Comparison of ENCODE assay signal across 19 cellular contexts in genomic region chr2:175854665-175855064, GRCh38.
DNase-seq lines count a peak whose midpoint lies in the region; ATAC-seq, FAIRE-seq and TF ChIP-seq lines count a peak whose summit lies in the region.
"Had no signal": no experiment of that assay in that cellular context is flagged by ENCODE, and none has a peak within 500 bp of the region (broad histone marks: within the 10 kb centered on the region; RNA-seq: fewer than 3 reads in every experiment).

No MANE protein-coding gene starts in this region.

- H3K9me3 ChIP-seq in SK-N-SH (no peaks in the 10 kb centered on the region), hepatocyte (ENCODE audit: low read depth) (no peaks in the 10 kb centered on the region)
- H3K9me3 ChIP-seq: tibial artery had no signal

- DNase-seq in AG10803 (ENCODE audit: low read depth) (peak; percentile 73), NCI-H1092 (lab: John Stamatoyannopoulos, UW) (peak; percentile 25), SK-N-SH (peak; percentile 64), hepatocyte (ENCODE audit: low spot score) (no peak), HTR-8/SVneo (ENCODE audit: insufficient read length, low spot score) (no peak)
- no peak for DNase-seq in stimulated activated CD4-positive, alpha-beta T cell treated with anti-CD3 and anti-CD28 coated beads, Interleukin-2, amount 100 ng/mL, for 48 hours
- DNase-seq: activated CD4-positive, alpha-beta T cell treated with anti-CD3 and anti-CD28 coated beads, Interleukin-2, amount 50 U/mL, for 1 hour; activated naive CD4-positive, alpha-beta T cell treated with Interleukin-2 at 50 U/mL for 16 hours; anterior cingulate cortex; CD4-positive, alpha-beta T cell; left cardiac atrium; midbrain; NCI-H2029 treated with DMSO at 0.1 percent for 48 hours; stimulated activated naive CD4-positive, alpha-beta T cell; tibial artery had no signal

- H2AFZ ChIP-seq in SK-N-SH (ENCODE audit: low read depth), result no peak overlapping the region
- no peak overlapping the region for H2AFZ ChIP-seq in hepatocyte

- TF ChIP-seq EP300 in SK-N-SH (IDR thresholded peaks at IDR 0.05; ENCODE audit: borderline replicate concordance in 1 of 2, low read depth in 1 of 2, low read length in 1 of 2), result peak in 1 of 2 experiments; percentile 50; a peak in 1 of 4 replicates

- H3K27ac ChIP-seq in SK-N-SH (ENCODE audit: low read depth in 2 of 2, low read length in 1 of 2) (peak overlapping the region in 1 of 2 experiments; percentile 74; a peak in 2 of 4 replicates), hepatocyte (no peak overlapping the region)

- WGBS in SK-N-SH (ENCODE audit: low lambda C conversion rate), result 47% methylated on average over 6 of the region's 6 CpGs
- WGBS in hepatocyte (ENCODE audit: low lambda C conversion rate, missing lambda C conversion rate), result 61% methylated on average over 6 of the region's 6 CpGs

- TF ChIP-seq RAD21 in SK-N-SH (IDR thresholded peaks at IDR 0.05; ENCODE audit: low read length), result peak; percentile 28; the same call in 1 of the 2 replicates

- POLR2A ChIA-PET in SK-N-SH (lab: Yijun Ruan, JAX), result interaction anchor here (0.9 kb wide), 1 partner anchor 147 kb away, joined by 3 read pairs; the partner anchor contains the start of gene LNPK

- H3K36me3 ChIP-seq in SK-N-SH (replicated peaks in 1 of 2; ENCODE audit: control insufficient read depth in 1 of 2, insufficient read depth in 2 of 2, low read length in 1 of 2), result no peaks in the 10 kb centered on the region
- no peaks in the 10 kb centered on the region for H3K36me3 ChIP-seq in hepatocyte (replicated peaks; ENCODE audit: insufficient read depth, low read depth)
- H3K36me3 ChIP-seq: tibial artery had no signal

- no peaks in the 10 kb centered on the region for H3K9me2 ChIP-seq in SK-N-SH
- no peaks in the 10 kb centered on the region for H3K9me2 ChIP-seq in hepatocyte (replicated peaks; ENCODE audit: insufficient read depth)

- CTCF ChIA-PET in SK-N-SH (lab: Yijun Ruan, JAX), result interaction anchor here (0.8 to 2.8 kb wide), 8 partner anchors 16 to 243 kb away, joined by 3 to 9 read pairs (median 3); no protein-coding TSS in a partner anchor

- FAIRE-seq in HTR-8/SVneo (lab: Jason Lieb, UNC), result no peak
- FAIRE-seq: frontal cortex, HepG2 had no signal

- no peaks in the 10 kb centered on the region for H3K79me2 ChIP-seq in SK-N-SH (ENCODE audit: insufficient read depth)
- H3K79me2 ChIP-seq in hepatocyte, result no peaks in the 10 kb centered on the region

- TF ChIP-seq CTCF in AG10803 (conservative IDR thresholded peaks at IDR 0.05; ENCODE audit: low read length), result no peak
- TF ChIP-seq CTCF in SK-N-SH (IDR thresholded peaks at IDR 0.05), result no peak
- no peak for TF ChIP-seq CTCF in hepatocyte (IDR thresholded peaks at IDR 0.05; ENCODE audit: poor library complexity)

- ATAC-seq in GM19455 (IDR thresholded peaks at IDR 0.05; ENCODE audit: unreplicated experiment) (no peak), HG02885 (IDR thresholded peaks at IDR 0.05; ENCODE audit: poor library complexity, unreplicated experiment) (no peak)
- ATAC-seq: HepG2, left cardiac atrium had no signal

- peaks cover 11 to 22% of the 10 kb centered on the region in 2 experiments; a peak in 3 of 4 replicates for H3K4me1 ChIP-seq in SK-N-SH (ENCODE audit: control insufficient read depth in 1 of 2, insufficient read depth in 2 of 2, low read depth in 1 of 2, low read length in 1 of 2)
- H3K4me1 ChIP-seq in hepatocyte (ENCODE audit: insufficient read depth), result peaks cover 6% of the 10 kb centered on the region

- H3F3A ChIP-seq in SK-N-SH (replicated peaks; ENCODE audit: insufficient read depth), result peaks cover 6% of the 10 kb centered on the region

- H3K9ac ChIP-seq in SK-N-SH, result no peak overlapping the region

- H4K20me1 ChIP-seq in SK-N-SH (ENCODE audit: insufficient read depth) (no peaks in the 10 kb centered on the region), hepatocyte (ENCODE audit: insufficient read depth, poor library complexity, severe bottlenecking) (no peaks in the 10 kb centered on the region)

- H3K4me2 ChIP-seq in SK-N-SH (no peak overlapping the region), hepatocyte (peak overlapping the region; percentile 4)

- H3K4me3 ChIP-seq in AG10803 (ENCODE audit: low read length) (no peak overlapping the region), SK-N-SH (ENCODE audit: low read depth in 2 of 2, low read length in 1 of 2) (no peak overlapping the region), hepatocyte (no peak overlapping the region)
- H3K4me3 ChIP-seq: tibial artery had no signal

- H3K27me3 ChIP-seq in SK-N-SH (ENCODE audit: insufficient read depth), result no peaks in the 10 kb centered on the region
- no peaks in the 10 kb centered on the region for H3K27me3 ChIP-seq in hepatocyte
- H3K27me3 ChIP-seq: tibial artery had no signal

TF ChIP-seq in SK-N-SH, 30 proteins besides CTCF, POLR2A, EP300 and RAD21 (continues in another document):
- TF ChIP-seq RXRA (IDR thresholded peaks at IDR 0.05; ENCODE audit: borderline replicate concordance, low read depth) (no peak), SMC3 (IDR thresholded peaks at IDR 0.05; ENCODE audit: low read depth, low read length) (no peak), YY1 (IDR thresholded peaks at IDR 0.05; ENCODE audit: low read depth) (no peak), GATA2 (CRISPR knock-in tag; IDR thresholded peaks at IDR 0.05) (peak; percentile 82), JUND (IDR thresholded peaks at IDR 0.05) (no peak), ELF1 (IDR thresholded peaks at IDR 0.05) (no peak), RFX5 (IDR thresholded peaks at IDR 0.05; ENCODE audit: low read length) (no peak), EZH2phosphoT487 (IDR thresholded peaks at IDR 0.05; ENCODE audit: borderline replicate concordance, low read depth) (no peak), TAF1 (IDR thresholded peaks at IDR 0.05; ENCODE audit: borderline replicate concordance, low read depth, low read length) (no peak), POLR2AphosphoS5 (IDR thresholded peaks at IDR 0.05; ENCODE audit: low read depth, low read length) (no peak), GABPA (IDR thresholded peaks at IDR 0.05; ENCODE audit: low read depth) (no peak), MEF2A (IDR thresholded peaks at IDR 0.05; ENCODE audit: borderline replicate concordance, low read depth) (no peak), PBX3 (IDR thresholded peaks at IDR 0.05) (no peak), FOXJ3 (CRISPR knock-in tag; IDR thresholded peaks at IDR 0.05) (0 out of 2 replicates have a peak, but pooled peaks have one; percentile 36), REST (IDR thresholded peaks at IDR 0.05; ENCODE audit: low read depth, low read length) (no peak), MAX (IDR thresholded peaks at IDR 0.05; ENCODE audit: low read depth) (no peak), CHD2 (IDR thresholded peaks at IDR 0.05; ENCODE audit: low read length, partially characterized antibody) (peak; percentile 58), TEAD4 (IDR thresholded peaks at IDR 0.05; ENCODE audit: borderline replicate concordance, insufficient read depth) (no peak), NRF1 (IDR thresholded peaks at IDR 0.05; ENCODE audit: low read depth, low read length) (no peak), MXI1 (IDR thresholded peaks at IDR 0.05; ENCODE audit: low read depth, low read length) (no peak), USF2 (IDR thresholded peaks at IDR 0.05; ENCODE audit: borderline replicate concordance, low read depth, low read length) (no peak)

Comparison
In these comparisons a context has a peak if more than half of its experiments do, and no peak if none do; other contexts are left out.
1. DNase-seq: peak in AG10803 (single experiment), NCI-H1092 (single experiment) and SK-N-SH (single experiment); none in hepatocyte (single experiment), HTR-8/SVneo (single experiment) and stimulated activated CD4-positive, alpha-beta T cell treated with anti-CD3 and anti-CD28 coated beads, Interleukin-2, amount 100 ng/mL, for 48 hours (0 of 2).